Comparison of ENCODE assay signal across 9 cellular contexts in the genomic region with DNA sequence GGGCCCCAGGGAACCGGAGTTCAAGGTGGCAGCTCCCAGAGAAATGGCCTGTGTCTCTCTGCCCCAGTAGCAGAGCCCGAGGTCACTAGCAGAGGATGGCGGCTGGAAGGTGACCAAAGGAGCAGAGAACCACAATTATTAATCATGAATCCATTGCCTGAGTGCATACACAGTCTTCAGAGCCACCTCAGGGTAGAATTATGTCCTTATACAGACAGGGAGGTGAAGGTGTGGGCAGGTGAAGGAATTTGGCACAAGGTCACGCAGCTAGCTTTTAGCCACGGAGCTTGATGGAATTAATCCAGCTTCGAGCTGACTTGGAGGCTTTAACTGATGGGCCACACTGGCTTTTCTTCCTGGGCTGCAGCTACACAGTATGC.
A peak's percentile ranks its signal among the peaks of the same experiment; 100 is the strongest.
DNase-seq lines count a peak whose midpoint lies in the region; ATAC-seq and TF ChIP-seq lines count a peak whose summit lies in the region.
"Had no signal": no experiment of that assay in that cellular context is flagged by ENCODE, and none has a peak within 500 bp of the region (broad histone marks: within the 10 kb centered on the region; RNA-seq: fewer than 3 reads in every experiment).

No MANE protein-coding gene starts in this region.

- peak overlapping the region; percentile 52 for H3K27ac Mint-ChIP-seq in activated naive CD8-positive, alpha-beta T cell treated with anti-CD3 and anti-CD28 coated beads, Interleukin-2, amount 50 U/mL, for 24 hours

- no peaks in the 10 kb centered on the region for H3K9me3 ChIP-seq in HEK293 (ENCODE audit: control insufficient read depth, insufficient read depth, low read depth, low read length)
- no peaks in the 10 kb centered on the region for H3K9me3 ChIP-seq in hepatocyte (ENCODE audit: low read depth)

- H3K4me3 Mint-ChIP-seq in activated naive CD8-positive, alpha-beta T cell treated with anti-CD3 and anti-CD28 coated beads, Interleukin-2, amount 50 U/mL, for 24 hours, result peak overlapping the region; percentile 49

- no peaks in the 10 kb centered on the region for H3K27me3 ChIP-seq in hepatocyte

- no peak overlapping the region for H2AFZ ChIP-seq in hepatocyte

- ATAC-seq in activated naive CD8-positive, alpha-beta T cell treated with anti-CD3 and anti-CD28 coated beads, Interleukin-2, amount 50 U/mL, for 24 hours, result no peak

- 28% methylated on average over 6 of the region's 6 CpGs for WGBS in hepatocyte (ENCODE audit: low lambda C conversion rate, missing lambda C conversion rate)

- H3K4me1 ChIP-seq in HEK293 (ENCODE audit: control insufficient read depth, insufficient read depth, low read length) (peaks cover 36% of the 10 kb centered on the region), hepatocyte (ENCODE audit: insufficient read depth) (peaks cover 74% of the 10 kb centered on the region)

- no peak for TF ChIP-seq CTCF in HEK293 (tag by site-specific recombination; IDR thresholded peaks at IDR 0.05)
- no peak for TF ChIP-seq CTCF in hepatocyte (IDR thresholded peaks at IDR 0.05; ENCODE audit: poor library complexity)

- no peaks in the 10 kb centered on the region for H3K79me2 ChIP-seq in hepatocyte

- no peaks in the 10 kb centered on the region for H3K9me3 Mint-ChIP-seq in activated naive CD8-positive, alpha-beta T cell treated with anti-CD3 and anti-CD28 coated beads, Interleukin-2, amount 50 U/mL, for 24 hours

- H3K36me3 ChIP-seq in HEK293 (ENCODE audit: control insufficient read depth in 2 of 2, insufficient read depth in 1 of 2, low read length in 2 of 2) (no peaks in the 10 kb centered on the region), hepatocyte (replicated peaks; ENCODE audit: insufficient read depth, low read depth) (no peaks in the 10 kb centered on the region)

- H3K4me3 ChIP-seq in HEK293 (ENCODE audit: low read depth, low read length), result no peak overlapping the region
- no peak overlapping the region for H3K4me3 ChIP-seq in hepatocyte
- H3K4me3 ChIP-seq in skin epidermis, result no peak overlapping the region

- H3K27ac ChIP-seq in HEK293 (ENCODE audit: extremely low read depth, low read depth, low read length) (peak overlapping the region; percentile 95), hepatocyte (peak overlapping the region; percentile 98), skin epidermis (peak overlapping the region in 20 of 21 experiments; percentile 72 to 98 (median 89))

- H3K4me1 Mint-ChIP-seq in activated naive CD8-positive, alpha-beta T cell treated with anti-CD3 and anti-CD28 coated beads, Interleukin-2, amount 50 U/mL, for 24 hours, result peaks cover 57% of the 10 kb centered on the region

- peak overlapping the region; percentile 68 for H3K4me2 ChIP-seq in hepatocyte

- H4K20me1 ChIP-seq in hepatocyte (ENCODE audit: insufficient read depth, poor library complexity, severe bottlenecking), result no peaks in the 10 kb centered on the region

- DNase-seq in activated naive CD8-positive, alpha-beta T cell treated with anti-CD3 and anti-CD28 coated beads, Interleukin-2, amount 50 U/mL, for 24 hours, result no peak
- DNase-seq in hepatocyte (ENCODE audit: low spot score) (no peak), DMS153 (lab: John Stamatoyannopoulos, UW) (no peak), NCI-H2196 treated with DMSO at 0.1 percent for 48 hours (lab: John Stamatoyannopoulos, UW; ENCODE audit: unreplicated experiment) (no peak), SKM-1 treated with dmso at 0.1 percent for 144 hours (lab: John Stamatoyannopoulos, UW; ENCODE audit: unreplicated experiment) (no peak)
- no peak for DNase-seq in activated CD8-positive, alpha-beta memory T cell treated with anti-CD3 and anti-CD28 coated beads for 24 hours
- DNase-seq: activated CD4-positive, alpha-beta T cell treated with anti-CD3 and anti-CD28 coated beads, Interleukin-2, amount 50 U/mL, for 4 hours had no signal

- POLR2A ChIA-PET in HEK293 (lab: Yijun Ruan, JAX), result interaction anchor here (0.8 to 2.9 kb wide), 4 partner anchors 28 to 134 kb away, joined by 3 to 10 read pairs (median 7); a partner anchor contains a TSS

- no peaks in the 10 kb centered on the region for H3K9me2 ChIP-seq in hepatocyte (replicated peaks; ENCODE audit: insufficient read depth)

- CTCF ChIA-PET in HEK293 (lab: Yijun Ruan, JAX), result interaction anchor here (0.6 to 4.9 kb wide), 8 partner anchors 12 to 149 kb away, joined by 3 to 60 read pairs (median 12); no protein-coding TSS in a partner anchor

- no peaks in the 10 kb centered on the region for H3K27me3 Mint-ChIP-seq in activated naive CD8-positive, alpha-beta T cell treated with anti-CD3 and anti-CD28 coated beads, Interleukin-2, amount 50 U/mL, for 24 hours

- H3K36me3 Mint-ChIP-seq in activated naive CD8-positive, alpha-beta T cell treated with anti-CD3 and anti-CD28 coated beads, Interleukin-2, amount 50 U/mL, for 24 hours (ENCODE audit: low read depth), result no peaks in the 10 kb centered on the region

TF ChIP-seq in HEK293, 187 proteins besides CTCF, POLR2A, EP300 and RAD21:
- TF ChIP-seq, protein P1, sequence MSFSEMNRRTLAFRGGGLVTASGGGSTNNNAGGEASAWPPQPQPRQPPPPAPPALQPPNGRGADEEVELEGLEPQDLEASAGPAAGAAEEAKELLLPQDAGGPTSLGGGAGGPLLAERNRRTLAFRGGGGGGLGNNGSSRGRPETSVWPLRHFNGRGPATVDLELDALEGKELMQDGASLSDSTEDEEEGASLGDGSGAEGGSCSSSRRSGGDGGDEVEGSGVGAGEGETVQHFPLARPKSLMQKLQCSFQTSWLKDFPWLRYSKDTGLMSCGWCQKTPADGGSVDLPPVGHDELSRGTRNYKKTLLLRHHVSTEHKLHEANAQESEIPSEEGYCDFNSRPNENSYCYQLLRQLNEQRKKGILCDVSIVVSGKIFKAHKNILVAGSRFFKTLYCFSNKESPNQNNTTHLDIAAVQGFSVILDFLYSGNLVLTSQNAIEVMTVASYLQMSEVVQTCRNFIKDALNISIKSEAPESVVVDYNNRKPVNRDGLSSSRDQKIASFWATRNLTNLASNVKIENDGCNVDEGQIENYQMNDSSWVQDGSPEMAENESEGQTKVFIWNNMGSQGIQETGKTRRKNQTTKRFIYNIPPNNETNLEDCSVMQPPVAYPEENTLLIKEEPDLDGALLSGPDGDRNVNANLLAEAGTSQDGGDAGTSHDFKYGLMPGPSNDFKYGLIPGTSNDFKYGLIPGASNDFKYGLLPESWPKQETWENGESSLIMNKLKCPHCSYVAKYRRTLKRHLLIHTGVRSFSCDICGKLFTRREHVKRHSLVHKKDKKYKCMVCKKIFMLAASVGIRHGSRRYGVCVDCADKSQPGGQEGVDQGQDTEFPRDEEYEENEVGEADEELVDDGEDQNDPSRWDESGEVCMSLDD (tag by site-specific recombination; IDR thresholded peaks at IDR 0.05), result no peak
- no peak for TF ChIP-seq SALL2 (tag by site-specific recombination; IDR thresholded peaks at IDR 0.05; ENCODE audit: borderline replicate concordance)
- no peak for TF ChIP-seq ZNF555 (tag by site-specific recombination; conservative IDR thresholded peaks at IDR 0.05)
- TF ChIP-seq SP7 (tag by site-specific recombination; IDR thresholded peaks at IDR 0.05), result no peak
- no peak for TF ChIP-seq ZNF394 (tag by site-specific recombination; IDR thresholded peaks at IDR 0.05; ENCODE audit: borderline replicate concordance)
- TF ChIP-seq ZEB2 (tag by site-specific recombination; IDR thresholded peaks at IDR 0.05), result no peak
- no peak for TF ChIP-seq ZNF561 (tag by site-specific recombination; IDR thresholded peaks at IDR 0.05; ENCODE audit: borderline replicate concordance)
- no peak for TF ChIP-seq ZFP41 (tag by site-specific recombination; IDR thresholded peaks at IDR 0.05; ENCODE audit: borderline replicate concordance)
